9 cellular contexts compared by ENCODE assay signal in the genomic region with DNA sequence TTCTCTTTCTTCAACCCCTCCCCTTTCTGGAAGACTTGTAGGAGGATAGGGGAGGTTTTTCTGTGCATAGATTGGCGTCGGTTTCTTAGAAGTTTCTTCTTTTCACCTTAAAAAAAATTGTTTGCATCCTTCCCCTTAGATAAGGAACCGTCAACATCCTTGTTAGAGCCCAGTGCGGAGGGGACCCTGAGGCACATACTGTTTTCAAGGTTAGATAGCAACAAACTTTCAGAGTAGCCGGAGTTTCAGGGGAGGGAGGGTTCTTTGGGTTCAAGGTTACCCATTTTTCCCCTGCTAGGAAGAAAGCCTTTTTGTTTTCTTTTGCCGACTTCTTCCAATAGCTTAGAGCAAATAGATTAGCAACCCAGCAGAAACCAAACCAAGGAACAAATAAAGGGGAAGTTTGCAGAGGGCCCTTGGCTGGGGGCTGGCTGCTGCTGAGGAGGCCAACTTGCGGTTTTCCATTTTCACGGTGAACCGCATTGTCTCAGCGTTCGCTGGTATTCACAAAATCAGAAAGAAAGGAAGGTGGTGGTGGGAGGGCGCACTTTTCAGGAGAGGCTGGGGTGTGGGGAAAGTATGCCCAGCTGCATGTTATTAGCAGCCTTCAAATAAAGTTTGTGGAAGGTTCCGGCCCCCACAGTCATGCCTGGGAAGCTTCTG. TPM values are rescaled to one million over a fixed set of nuclear protein-coding genes. Genes with fewer than 3 reads are reported as not detected.
DNase-seq lines count a peak whose midpoint lies in the region; ATAC-seq and TF ChIP-seq lines count a peak whose summit lies in the region.
"Had no signal": no experiment of that assay in that cellular context is flagged by ENCODE, and none has a peak within 500 bp of the region (broad histone marks: within the 10 kb centered on the region; RNA-seq: fewer than 3 reads in every experiment).

No MANE protein-coding gene starts in this region.

- peaks cover 43% of the 10 kb centered on the region for H3K4me1 Mint-ChIP-seq in activated B cell treated with CpG ODN at 0.5 μM for 24 hours

- H3K27ac ChIP-seq in hepatocyte: peak overlapping the region; percentile 18
- H3K27ac ChIP-seq: cardiac muscle cell had no signal

- peak overlapping the region; percentile 50 for H3K4me2 ChIP-seq in hepatocyte

- no peaks in the 10 kb centered on the region for H3K9me2 ChIP-seq in hepatocyte (replicated peaks; ENCODE audit: insufficient read depth)

- H2AFZ ChIP-seq in hepatocyte: no peak overlapping the region

- DNase-seq in GM12865 (ENCODE audit: low read depth): peak; percentile 63
- peak; percentile 38 for DNase-seq in activated B cell treated with CpG ODN at 0.5 μM for 24 hours
- no peak for DNase-seq in hepatocyte (ENCODE audit: low spot score)
- DNase-seq in stimulated activated CD8-positive, alpha-beta memory T cell treated with anti-CD3 and anti-CD28 coated beads, Interleukin-7, amount 100 ng/mL, for 4 hours (ENCODE audit: low read depth in 2 of 2): peak; percentile 21 to 23
- DNase-seq in D341Med (ENCODE audit: low spot score): no peak
- no peak for DNase-seq in activated CD4-positive, CD25-positive, alpha-beta regulatory T cell (lab: John Stamatoyannopoulos, UW)
- DNase-seq in NCI-H1048 (lab: John Stamatoyannopoulos, UW): no peak

- H3K4me3 Mint-ChIP-seq in activated B cell treated with CpG ODN at 0.5 μM for 24 hours: peak overlapping the region; percentile 79

- H3K79me2 ChIP-seq in hepatocyte: peaks cover 65% of the 10 kb centered on the region

- WGBS in hepatocyte (ENCODE audit: low lambda C conversion rate, missing lambda C conversion rate): 35% methylated on average over 13 of the region's 13 CpGs

- POLR2A ChIA-PET in activated B cell treated with CpG ODN at 0.5 μM for 24 hours (lab: Charles Lee): interaction anchor here (0.6 to 1.0 kb wide), 3 partner anchors 28 to 33 kb away, joined by 3 to 16 read pairs (median 6); partner anchors contain the start of gene MSI2

- no peaks in the 10 kb centered on the region for H3K27me3 Mint-ChIP-seq in activated B cell treated with CpG ODN at 0.5 μM for 24 hours

- CTCF ChIA-PET in activated B cell treated with CpG ODN at 0.5 μM for 24 hours (lab: Charles Lee): interaction anchor here (0.6 to 1.3 kb wide), 3 partner anchors 41 to 387 kb away, joined by 3 read pairs; no protein-coding TSS in a partner anchor

- no peak overlapping the region; the same call in none of the 2 replicates for H3K4me3 ChIP-seq in GM12865 (ENCODE audit: low read depth, low read length)
- no peak overlapping the region for H3K4me3 ChIP-seq in hepatocyte
- H3K4me3 ChIP-seq: cardiac muscle cell had no signal

- H4K20me1 ChIP-seq in hepatocyte (ENCODE audit: insufficient read depth, poor library complexity, severe bottlenecking): no peaks in the 10 kb centered on the region

- no peaks in the 10 kb centered on the region for H3K9me3 ChIP-seq in hepatocyte (ENCODE audit: low read depth)

- intact Hi-C loops in activated B cell treated with CpG ODN at 0.5 μM for 24 hours (cut with micrococcal nuclease): loop anchor here (1.0 to 5.0 kb wide), 3 partner anchors 28 to 52 kb away; no protein-coding TSS in a partner anchor

- H3K36me3 Mint-ChIP-seq in activated B cell treated with CpG ODN at 0.5 μM for 24 hours (ENCODE audit: low read depth): peaks cover 30% of the 10 kb centered on the region

- H3K4me1 ChIP-seq in hepatocyte (ENCODE audit: insufficient read depth): peaks cover 20% of the 10 kb centered on the region

- ATAC-seq in HG03066 (IDR thresholded peaks at IDR 0.05; ENCODE audit: low read depth, unreplicated experiment) (peak; percentile 65), activated B cell treated with CpG ODN at 0.5 μM for 24 hours (ENCODE audit: low read depth) (peak; percentile 89)

- H3K36me3 ChIP-seq in hepatocyte (replicated peaks; ENCODE audit: insufficient read depth, low read depth): no peaks in the 10 kb centered on the region
- H3K36me3 ChIP-seq: cardiac muscle cell had no signal

- no peak for TF ChIP-seq CTCF in GM12865 (IDR thresholded peaks at IDR 0.05; ENCODE audit: insufficient read depth, low read depth, low read length, missing control alignments)
- no peak for TF ChIP-seq CTCF in activated B cell treated with CpG ODN at 0.5 μM for 24 hours (IDR thresholded peaks at IDR 0.05)
- no peak for TF ChIP-seq CTCF in hepatocyte (IDR thresholded peaks at IDR 0.05; ENCODE audit: poor library complexity)

- H3K27ac Mint-ChIP-seq in activated B cell treated with CpG ODN at 0.5 μM for 24 hours: peak overlapping the region; percentile 74

- H3K27me3 ChIP-seq in hepatocyte: no peaks in the 10 kb centered on the region
- H3K27me3 ChIP-seq: cardiac muscle cell had no signal

- H3K9me3 Mint-ChIP-seq in activated B cell treated with CpG ODN at 0.5 μM for 24 hours: no peaks in the 10 kb centered on the region

RNA-seq across cellular contexts. Expression of gene MSI2, which starts 28.8 kb away (rescaled TPM):
- total RNA-seq in activated B cell treated with CpG ODN at 0.5 μM for 24 hours (93.2 and 102 TPM in 2 replicates), hepatocyte (57.3 and 60.6 TPM in 2 replicates)
- polyA plus RNA-seq in hepatocyte: 14.3 and 16.1 TPM in 2 replicates

Comparison
In these comparisons a context has a peak if more than half of its experiments do, and no peak if none do; other contexts are left out.
1. DNase-seq: peak in GM12865 (single experiment), activated B cell treated with CpG ODN at 0.5 μM for 24 hours (single experiment) and stimulated activated CD8-positive, alpha-beta memory T cell treated with anti-CD3 and anti-CD28 coated beads, Interleukin-7, amount 100 ng/mL, for 4 hours (2 of 2); none in hepatocyte (single experiment), D341Med (single experiment), activated CD4-positive, CD25-positive, alpha-beta regulatory T cell (0 of 4) and NCI-H1048 (single experiment).